1 cellular context compared by ENCODE assay signal in genomic region chr17:70144260-70144846, GRCh38.
TF ChIP-seq lines count a peak whose summit lies in the region.

No MANE protein-coding gene starts in this region.

TF ChIP-seq in K562, 482 proteins besides CTCF, POLR2A, EP300 and RAD21 (continued from another document):
- no peak for TF ChIP-seq ZBTB11 (CRISPR knock-in tag; IDR thresholded peaks at IDR 0.05)
- no peak for TF ChIP-seq E2F4 (CRISPR knock-in tag; IDR thresholded peaks at IDR 0.05; ENCODE audit: low read depth)
- no peak for TF ChIP-seq FOXA1 (IDR thresholded peaks at IDR 0.05; ENCODE audit: borderline replicate concordance)
- no peak for TF ChIP-seq MGA (IDR thresholded peaks at IDR 0.05)
- no peak for TF ChIP-seq PATZ1 (CRISPR knock-in tag; IDR thresholded peaks at IDR 0.05; ENCODE audit: borderline replicate concordance)
- no peak for TF ChIP-seq TBL1XR1 (IDR thresholded peaks at IDR 0.05; ENCODE audit: low read length in 2 of 2)
- TF ChIP-seq WHSC1 (IDR thresholded peaks at IDR 0.05; ENCODE audit: low read length): no peak
- TF ChIP-seq ARID3A (IDR thresholded peaks at IDR 0.05; ENCODE audit: borderline replicate concordance, low read depth, low read length): peak; percentile 43; the same call in 1 of the 2 replicates
- no peak for TF ChIP-seq ZNF431 (CRISPR knock-in tag; IDR thresholded peaks at IDR 0.05)
- TF ChIP-seq DEAF1 (CRISPR knock-in tag; IDR thresholded peaks at IDR 0.05): peak; percentile 36
- TF ChIP-seq NONO (IDR thresholded peaks at IDR 0.05; ENCODE audit: low read depth in 2 of 2, low read length in 1 of 2): no peak
- TF ChIP-seq U2AF2 (optimal IDR thresholded peaks at IDR 0.05; ENCODE audit: low read depth, low read length): no peak
- TF ChIP-seq EZH2 (IDR thresholded peaks at IDR 0.05; ENCODE audit: borderline replicate concordance, low read depth, low read length): no peak
- no peak for TF ChIP-seq KAT7 (CRISPR knock-in tag; IDR thresholded peaks at IDR 0.05; ENCODE audit: borderline replicate concordance)
- peak; percentile 15 for TF ChIP-seq DACH1 (IDR thresholded peaks at IDR 0.05; ENCODE audit: partially characterized antibody)
- no peak for TF ChIP-seq ZNF609 (CRISPR knock-in tag; IDR thresholded peaks at IDR 0.05; ENCODE audit: borderline replicate concordance)
- TF ChIP-seq ZBTB9 (CRISPR knock-in tag; IDR thresholded peaks at IDR 0.05): no peak
- TF ChIP-seq SMC3 (conservative IDR thresholded peaks at IDR 0.05; ENCODE audit: insufficient read depth, low read depth, low read length): 0 out of 2 replicates have a peak, but pooled peaks have one; percentile 37
- TF ChIP-seq SUPT5H (IDR thresholded peaks at IDR 0.05): no peak
